ENCODE assay signal across 13 cellular contexts in genomic region chr7:143384148-143384547, GRCh38. TPM values are rescaled to one million over a fixed set of nuclear protein-coding genes. Genes with fewer than 3 reads are reported as not detected.
DNase-seq lines count a peak whose midpoint lies in the region; ATAC-seq and TF ChIP-seq lines count a peak whose summit lies in the region.
"Had no signal": no experiment of that assay in that cellular context is flagged by ENCODE, and none has a peak within 500 bp of the region (broad histone marks: within the 10 kb centered on the region; RNA-seq: fewer than 3 reads in every experiment).

No MANE protein-coding gene starts in this region.

- DNase-seq in HCEC 1CT (peak; percentile 81), astrocyte of the spinal cord (ENCODE audit: low read depth, low spot score) (no peak), hepatic stellate cell (ENCODE audit: low spot score) (peak; percentile 86), kidney tubule cell (ENCODE audit: low spot score) (no peak), H4 (ENCODE audit: low spot score) (no peak)
- DNase-seq: activated CD8-positive, alpha-beta memory T cell treated with anti-CD3 and anti-CD28 coated beads, Interleukin-2, amount 50 U/mL, for 48 hours; NCI-H2081 treated with DMSO at 0.1 percent for 48 hours; stimulated activated CD4-positive, alpha-beta T cell treated with anti-CD3 and anti-CD28 coated beads, Interleukin-4, amount 100 ng/mL, for 1 hour; SW 1271 had no signal

- H3K4me3 ChIP-seq in astrocyte of the spinal cord (ENCODE audit: low read depth, low read length), result peak overlapping the region; percentile 95
- H3K4me3 ChIP-seq in stomach smooth muscle (ENCODE audit: low read length in 2 of 2), result peak overlapping the region; percentile 44 to 89

- in situ Hi-C loops in astrocyte of the spinal cord (cut with HindIII; ENCODE audit: low sequenced_read_pairs), result no loop called here

- peaks cover 21 to 24% of the 10 kb centered on the region in 2 donors for H3K36me3 ChIP-seq in stomach smooth muscle (ENCODE audit: control insufficient read depth in 2 of 2, insufficient read depth in 2 of 2, low read length in 2 of 2)

- no peaks in the 10 kb centered on the region for H3K9me3 ChIP-seq in stomach smooth muscle (ENCODE audit: control insufficient read depth in 2 of 2, low read length in 2 of 2)

- no peak for ATAC-seq in GM21737 (IDR thresholded peaks at IDR 0.05; ENCODE audit: unreplicated experiment)
- ATAC-seq in GM21423 (IDR thresholded peaks at IDR 0.05; ENCODE audit: unreplicated experiment), result no peak

- H3K27me3 ChIP-seq in stomach smooth muscle (ENCODE audit: control insufficient read depth in 1 of 2, insufficient read depth in 2 of 2, low read length in 2 of 2), result no peaks in the 10 kb centered on the region

- H3K27ac ChIP-seq in stomach smooth muscle (ENCODE audit: low read length), result peak overlapping the region; percentile 99

- H3K9ac ChIP-seq in stomach smooth muscle (ENCODE audit: low read length in 2 of 2), result peak overlapping the region; percentile 0 to 16

- peaks cover 79% of the 10 kb centered on the region for H3K4me1 ChIP-seq in stomach smooth muscle (ENCODE audit: control insufficient read depth, insufficient read depth, low read length)

- TF ChIP-seq CTCF in astrocyte of the spinal cord (IDR thresholded peaks at IDR 0.05; ENCODE audit: low read depth, low read length), result no peak

RNA-seq across cellular contexts. Expression of gene ZYX, which starts 3.0 kb away (rescaled TPM):
- 31.2 and 43.3 TPM in 2 replicates for total RNA-seq in H4 (2014; rRNA removed; shearing (Covaris generic))

RNA-seq across cellular contexts. Expression of gene FAM131B, which starts 21.6 kb away (rescaled TPM):
- 2.0 and 3.1 TPM in 2 replicates for total RNA-seq in H4 (2014; rRNA removed; shearing (Covaris generic))

RNA-seq across cellular contexts. Expression of gene EPHA1, which starts 24.5 kb away (rescaled TPM):
- not detected in 2 replicates for total RNA-seq in H4 (2014; rRNA removed; shearing (Covaris generic))

RNA-seq across cellular contexts. Expression of gene TAS2R60, which starts 59.1 kb away (rescaled TPM):
- not detected in 2 replicates for total RNA-seq in H4 (2014; rRNA removed; shearing (Covaris generic))
- total RNA-seq: lung microvascular endothelial cell had no signal

Comparison
In these comparisons a context has a peak if more than half of its experiments do, and no peak if none do; other contexts are left out.
1. DNase-seq: peak in HCEC 1CT (single experiment) and hepatic stellate cell (single experiment); none in astrocyte of the spinal cord (single experiment), kidney tubule cell (single experiment) and H4 (single experiment).